In the genomic region with DNA sequence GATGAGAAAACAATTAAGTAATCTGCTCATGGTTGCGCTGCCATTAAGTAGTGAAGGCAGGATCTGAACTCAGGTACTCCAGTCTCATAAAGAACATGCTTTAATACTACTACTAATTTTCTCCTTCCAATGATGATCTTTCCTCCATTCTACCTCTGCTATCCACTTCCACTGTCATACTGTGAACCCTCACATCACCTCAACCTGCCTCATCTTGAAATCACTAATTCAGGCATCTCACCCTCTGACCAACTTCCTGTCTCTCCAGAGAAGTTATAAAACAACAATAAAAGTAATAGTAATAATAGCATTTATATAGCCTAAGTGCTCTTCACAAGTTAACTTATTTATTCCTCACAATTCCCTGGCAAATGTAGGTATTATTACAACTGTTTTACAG, we compare ENCODE assay signal across 25 cellular contexts. TPM values are rescaled to one million over a fixed set of nuclear protein-coding genes. Genes with fewer than 3 reads are reported as not detected.
DNase-seq lines count a peak whose midpoint lies in the region; ATAC-seq and TF ChIP-seq lines count a peak whose summit lies in the region.
"Had no signal": no experiment of that assay in that cellular context is flagged by ENCODE, and none has a peak within 500 bp of the region (broad histone marks: within the 10 kb centered on the region; RNA-seq: fewer than 3 reads in every experiment).

No MANE protein-coding gene starts in this region.

- peaks cover 42% of the 10 kb centered on the region for H3K36me3 Mint-ChIP-seq in activated naive CD8-positive, alpha-beta T cell
- peaks cover 52% of the 10 kb centered on the region for H3K36me3 Mint-ChIP-seq in activated naive CD8-positive, alpha-beta T cell treated with anti-CD3 and anti-CD28 coated beads, Interleukin-2, amount 50 U/mL, for 24 hours (ENCODE audit: low read depth)
- H3K36me3 Mint-ChIP-seq in T-helper 1 cell treated with Interleukin-12 subunit alpha and Interleukin-12 subunit beta and Interleukin-4 antibody, amounts not matched to agents 30 μg/mL and 1 μg/mL, for 36 hours (ENCODE audit: low read depth) = peaks cover 70% of the 10 kb centered on the region
- H3K36me3 Mint-ChIP-seq in central memory CD8-positive, alpha-beta T cell (ENCODE audit: insufficient read depth) = peaks cover 12% of the 10 kb centered on the region

- H3K9me3 Mint-ChIP-seq in activated naive CD8-positive, alpha-beta T cell (ENCODE audit: low read depth) = peaks cover 12% of the 10 kb centered on the region
- H3K9me3 Mint-ChIP-seq in activated naive CD8-positive, alpha-beta T cell treated with anti-CD3 and anti-CD28 coated beads, Interleukin-2, amount 50 U/mL, for 24 hours = peaks cover 28% of the 10 kb centered on the region
- H3K9me3 Mint-ChIP-seq in T-helper 1 cell treated with Interleukin-12 subunit alpha and Interleukin-12 subunit beta and Interleukin-4 antibody, amounts not matched to agents 30 μg/mL and 1 μg/mL, for 36 hours = peaks cover 29% of the 10 kb centered on the region
- H3K9me3 Mint-ChIP-seq in central memory CD8-positive, alpha-beta T cell = peaks cover 22% of the 10 kb centered on the region

- H3K4me1 ChIP-seq in upper lobe of left lung = peaks cover 14 to 25% (median 18%) of the 10 kb centered on the region in 4 donors
- H3K4me1 ChIP-seq: suprapubic skin had no signal

- no peak for TF ChIP-seq POLR2A in upper lobe of left lung (IDR thresholded peaks at IDR 0.05)

- no peaks in the 10 kb centered on the region for H3K36me3 ChIP-seq in upper lobe of left lung
- H3K36me3 ChIP-seq: cardiac muscle cell, left lung, Peyer's patch, right lobe of liver, suprapubic skin had no signal

- ATAC-seq in activated naive CD8-positive, alpha-beta T cell treated with anti-CD3 and anti-CD28 coated beads, Interleukin-2, amount 50 U/mL, for 24 hours = no peak
- ATAC-seq in central memory CD8-positive, alpha-beta T cell (replicated peaks; ENCODE audit: extremely low read depth, poor library complexity, severe bottlenecking) = no peak
- ATAC-seq in upper lobe of left lung (ENCODE audit: low FRiP score in 2 of 2) = no peak
- ATAC-seq: left lung, right lobe of liver had no signal

- no peaks in the 10 kb centered on the region for H3K27me3 Mint-ChIP-seq in activated naive CD8-positive, alpha-beta T cell
- no peaks in the 10 kb centered on the region for H3K27me3 Mint-ChIP-seq in activated naive CD8-positive, alpha-beta T cell treated with anti-CD3 and anti-CD28 coated beads, Interleukin-2, amount 50 U/mL, for 24 hours
- no peaks in the 10 kb centered on the region for H3K27me3 Mint-ChIP-seq in T-helper 1 cell treated with Interleukin-12 subunit alpha and Interleukin-12 subunit beta and Interleukin-4 antibody, amounts not matched to agents 30 μg/mL and 1 μg/mL, for 36 hours (ENCODE audit: low read depth)
- no peaks in the 10 kb centered on the region for H3K27me3 Mint-ChIP-seq in central memory CD8-positive, alpha-beta T cell

- POLR2A ChIA-PET in GM10248 (lab: Yijun Ruan, JAX) = no interaction called here

- WGBS in upper lobe of left lung, 2 donors = 100% methylated on average over 1 of the region's 1 CpG

- peak overlapping the region in 3 of 4 donors; percentile 71 to 79 (median 72) for H3K27ac ChIP-seq in upper lobe of left lung
- no peak overlapping the region for H3K27ac ChIP-seq in coronary artery
- H3K27ac ChIP-seq: cardiac muscle cell, SJCRH30, suprapubic skin had no signal

- H3K9me3 ChIP-seq in upper lobe of left lung = peaks cover 0 to 6% (median 0%) of the 10 kb centered on the region in 4 donors
- H3K9me3 ChIP-seq: left lung, Peyer's patch, right lobe of liver had no signal

- H3K4me1 Mint-ChIP-seq in activated naive CD8-positive, alpha-beta T cell (ENCODE audit: low read depth) = peaks cover 58% of the 10 kb centered on the region
- peaks cover 41% of the 10 kb centered on the region for H3K4me1 Mint-ChIP-seq in activated naive CD8-positive, alpha-beta T cell treated with anti-CD3 and anti-CD28 coated beads, Interleukin-2, amount 50 U/mL, for 24 hours
- H3K4me1 Mint-ChIP-seq in T-helper 1 cell treated with Interleukin-12 subunit alpha and Interleukin-12 subunit beta and Interleukin-4 antibody, amounts not matched to agents 30 μg/mL and 1 μg/mL, for 36 hours (ENCODE audit: low read depth) = peaks cover 52% of the 10 kb centered on the region
- H3K4me1 Mint-ChIP-seq in central memory CD8-positive, alpha-beta T cell = peaks cover 49% of the 10 kb centered on the region
- H3K4me1 Mint-ChIP-seq: neural crest cell had no signal

- H3K4me3 ChIP-seq in upper lobe of left lung (no peak overlapping the region), coronary artery (no peak overlapping the region)
- H3K4me3 ChIP-seq: cardiac muscle cell, left lung, Peyer's patch, right lobe of liver, SJCRH30, suprapubic skin had no signal

- no peaks in the 10 kb centered on the region for H3K27me3 ChIP-seq in upper lobe of left lung
- H3K27me3 ChIP-seq: cardiac muscle cell, left lung, Peyer's patch, right lobe of liver, SJCRH30, suprapubic skin had no signal

- no peak overlapping the region for H3K4me3 Mint-ChIP-seq in activated naive CD8-positive, alpha-beta T cell
- no peak overlapping the region for H3K4me3 Mint-ChIP-seq in activated naive CD8-positive, alpha-beta T cell treated with anti-CD3 and anti-CD28 coated beads, Interleukin-2, amount 50 U/mL, for 24 hours
- H3K4me3 Mint-ChIP-seq in T-helper 1 cell treated with Interleukin-12 subunit alpha and Interleukin-12 subunit beta and Interleukin-4 antibody, amounts not matched to agents 30 μg/mL and 1 μg/mL, for 36 hours = peak overlapping the region; percentile 12
- peak overlapping the region; percentile 34 for H3K4me3 Mint-ChIP-seq in central memory CD8-positive, alpha-beta T cell
- H3K4me3 Mint-ChIP-seq: neural crest cell had no signal

- CTCF ChIA-PET in GM10248 (lab: Yijun Ruan, JAX) = no interaction called here

- H3K27ac Mint-ChIP-seq in activated naive CD8-positive, alpha-beta T cell = peak overlapping the region; percentile 89
- no peak overlapping the region for H3K27ac Mint-ChIP-seq in activated naive CD8-positive, alpha-beta T cell treated with anti-CD3 and anti-CD28 coated beads, Interleukin-2, amount 50 U/mL, for 24 hours
- H3K27ac Mint-ChIP-seq in T-helper 1 cell treated with Interleukin-12 subunit alpha and Interleukin-12 subunit beta and Interleukin-4 antibody, amounts not matched to agents 30 μg/mL and 1 μg/mL, for 36 hours = peak overlapping the region; percentile 89
- peak overlapping the region; percentile 95 for H3K27ac Mint-ChIP-seq in central memory CD8-positive, alpha-beta T cell (ENCODE audit: low read depth)

- no peak for TF ChIP-seq EP300 in upper lobe of left lung (IDR thresholded peaks at IDR 0.05)

- DNase-seq in activated naive CD8-positive, alpha-beta T cell treated with anti-CD3 and anti-CD28 coated beads, Interleukin-2, amount 50 U/mL, for 24 hours = no peak
- DNase-seq in central memory CD8-positive, alpha-beta T cell (ENCODE audit: low spot score in 2 of 2) = no peak
- no peak for DNase-seq in upper lobe of left lung
- no peak for DNase-seq in GM10248 (ENCODE audit: extremely low spot score)
- DNase-seq in stimulated activated CD4-positive, alpha-beta T cell treated with anti-CD3 and anti-CD28 coated beads, Interleukin-12 subunit alpha, Interleukin-12 subunit beta, amount 100 ng/mL, for 4 hours = no peak
- DNase-seq in coronary artery (ENCODE audit: low spot score) = no peak
- DNase-seq: anterior cingulate cortex; dermis blood vessel endothelial cell; DMS79 treated with DMSO at 0.1 percent for 48 hours; head of caudate nucleus; Karpas-422; left lung; NCI-H1694 treated with DMSO at 0.1 percent for 48 hours; NCI-H2171 treated with DMSO at 0.1 percent for 48 hours; NCI-H524 treated with DMSO at 0.1 percent for 48 hours; Peyer's patch; posterior cingulate gyrus; right lobe of liver; SJCRH30; stimulated activated CD4-positive, alpha-beta T cell treated with anti-CD3 and anti-CD28 coated beads, Interleukin-15, amount 100 ng/mL, for 24 hours had no signal

- TF ChIP-seq CTCF in upper lobe of left lung (IDR thresholded peaks at IDR 0.05) (no peak), GM10248 (IDR thresholded peaks at IDR 0.05; ENCODE audit: control extremely low read depth, extremely low read depth, low read depth, missing control alignments) (no peak), coronary artery (IDR thresholded peaks at IDR 0.05) (no peak)

RNA-seq across cellular contexts. Expression of a gene that starts 57.1 kb away (rescaled TPM):
- 100 to 1,000 TPM in 3 of 6 donors, 10 to 100 TPM in 3; 66.1 to 113 (median 101) TPM for total RNA-seq in upper lobe of left lung

Comparison
In these comparisons a context has a peak if more than half of its experiments do, and no peak if none do; other contexts are left out.
1. H3K4me3 Mint-ChIP-seq: peak in T-helper 1 cell treated with Interleukin-12 subunit alpha and Interleukin-12 subunit beta and Interleukin-4 antibody, amounts not matched to agents 30 μg/mL and 1 μg/mL, for 36 hours (single experiment) and central memory CD8-positive, alpha-beta T cell (single experiment); none in activated naive CD8-positive, alpha-beta T cell (single experiment) and activated naive CD8-positive, alpha-beta T cell treated with anti-CD3 and anti-CD28 coated beads, Interleukin-2, amount 50 U/mL, for 24 hours (single experiment).
2. H3K27ac ChIP-seq: peak in upper lobe of left lung (3 of 4); none in coronary artery (0 of 2).